ENCODE assay signal across 19 cellular contexts in genomic region chr12:67798763-67799162, GRCh38.
DNase-seq lines count a peak whose midpoint lies in the region; ATAC-seq and TF ChIP-seq lines count a peak whose summit lies in the region.
"Had no signal": no experiment of that assay in that cellular context is flagged by ENCODE, and none has a peak within 500 bp of the region (broad histone marks: within the 10 kb centered on the region; RNA-seq: fewer than 3 reads in every experiment).

No MANE protein-coding gene starts in this region.

- no peaks in the 10 kb centered on the region for H3K27me3 Mint-ChIP-seq in chondrocyte (ENCODE audit: low read depth)

- peak; percentile 78; the same call in 1 of the 2 replicates for TF ChIP-seq EP300 in Ishikawa (IDR thresholded peaks at IDR 0.05; ENCODE audit: borderline replicate concordance)

- H3K9me3 Mint-ChIP-seq in chondrocyte (ENCODE audit: low read depth) = no peaks in the 10 kb centered on the region
- H3K9me3 Mint-ChIP-seq: CD8-positive, alpha-beta memory T cell had no signal

- DNase-seq in chondrocyte (ENCODE audit: low spot score) (no peak), kidney tubule cell (ENCODE audit: low spot score) (peak; percentile 54), renal cortical epithelial cell (ENCODE audit: low read depth) (peak; percentile 19), CD1c-positive myeloid dendritic cell (ENCODE audit: extremely low spot score) (no peak), ecto neural progenitor cell (ENCODE audit: low spot score) (no peak)
- DNase-seq: CD8-positive, alpha-beta memory T cell; DND-41; GF-D8; KBM-7; NCI-H1092; NCI-H1694; NCI-H345; SHP77 treated with DMSO at 0.1 percent for 48 hours had no signal

- peak overlapping the region; percentile 72 for H3K27ac Mint-ChIP-seq in chondrocyte (ENCODE audit: unreplicated experiment)
- H3K27ac Mint-ChIP-seq: B cell; CD8-positive, alpha-beta memory T cell had no signal

- H3K36me3 Mint-ChIP-seq in chondrocyte (ENCODE audit: low read depth) = no peaks in the 10 kb centered on the region
- H3K36me3 Mint-ChIP-seq: CD8-positive, alpha-beta memory T cell had no signal

- ATAC-seq in HG03354 (IDR thresholded peaks at IDR 0.05; ENCODE audit: poor library complexity, severe bottlenecking, unreplicated experiment) (no peak), GM21526 (IDR thresholded peaks at IDR 0.05; ENCODE audit: low FRiP score, unreplicated experiment) (no peak)
- ATAC-seq: HCT116, Panc1 had no signal

- peaks cover 34% of the 10 kb centered on the region for H3K4me1 Mint-ChIP-seq in chondrocyte (ENCODE audit: low read depth)
- H3K4me1 Mint-ChIP-seq: B cell had no signal

- no peak overlapping the region for H3K4me3 Mint-ChIP-seq in chondrocyte (ENCODE audit: unreplicated experiment)
- H3K4me3 Mint-ChIP-seq: B cell; CD8-positive, alpha-beta memory T cell had no signal

- no peak for TF ChIP-seq RAD21 in Ishikawa (IDR thresholded peaks at IDR 0.05; ENCODE audit: low read depth)

- TF ChIP-seq CTCF in chondrocyte (IDR thresholded peaks at IDR 0.05) = no peak

TF ChIP-seq in Ishikawa, 13 proteins besides CTCF, POLR2A, EP300 and RAD21:
- TF ChIP-seq, protein P1, sequence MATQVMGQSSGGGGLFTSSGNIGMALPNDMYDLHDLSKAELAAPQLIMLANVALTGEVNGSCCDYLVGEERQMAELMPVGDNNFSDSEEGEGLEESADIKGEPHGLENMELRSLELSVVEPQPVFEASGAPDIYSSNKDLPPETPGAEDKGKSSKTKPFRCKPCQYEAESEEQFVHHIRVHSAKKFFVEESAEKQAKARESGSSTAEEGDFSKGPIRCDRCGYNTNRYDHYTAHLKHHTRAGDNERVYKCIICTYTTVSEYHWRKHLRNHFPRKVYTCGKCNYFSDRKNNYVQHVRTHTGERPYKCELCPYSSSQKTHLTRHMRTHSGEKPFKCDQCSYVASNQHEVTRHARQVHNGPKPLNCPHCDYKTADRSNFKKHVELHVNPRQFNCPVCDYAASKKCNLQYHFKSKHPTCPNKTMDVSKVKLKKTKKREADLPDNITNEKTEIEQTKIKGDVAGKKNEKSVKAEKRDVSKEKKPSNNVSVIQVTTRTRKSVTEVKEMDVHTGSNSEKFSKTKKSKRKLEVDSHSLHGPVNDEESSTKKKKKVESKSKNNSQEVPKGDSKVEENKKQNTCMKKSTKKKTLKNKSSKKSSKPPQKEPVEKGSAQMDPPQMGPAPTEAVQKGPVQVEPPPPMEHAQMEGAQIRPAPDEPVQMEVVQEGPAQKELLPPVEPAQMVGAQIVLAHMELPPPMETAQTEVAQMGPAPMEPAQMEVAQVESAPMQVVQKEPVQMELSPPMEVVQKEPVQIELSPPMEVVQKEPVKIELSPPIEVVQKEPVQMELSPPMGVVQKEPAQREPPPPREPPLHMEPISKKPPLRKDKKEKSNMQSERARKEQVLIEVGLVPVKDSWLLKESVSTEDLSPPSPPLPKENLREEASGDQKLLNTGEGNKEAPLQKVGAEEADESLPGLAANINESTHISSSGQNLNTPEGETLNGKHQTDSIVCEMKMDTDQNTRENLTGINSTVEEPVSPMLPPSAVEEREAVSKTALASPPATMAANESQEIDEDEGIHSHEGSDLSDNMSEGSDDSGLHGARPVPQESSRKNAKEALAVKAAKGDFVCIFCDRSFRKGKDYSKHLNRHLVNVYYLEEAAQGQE (IDR thresholded peaks at IDR 0.05; ENCODE audit: low read depth) = no peak
- TF ChIP-seq NFIC (IDR thresholded peaks at IDR 0.05) = peak; percentile 76
- peak; percentile 55 for TF ChIP-seq TCF12 (IDR thresholded peaks at IDR 0.05; ENCODE audit: low read depth)
- TF ChIP-seq CEBPB (IDR thresholded peaks at IDR 0.05) = 0 out of 2 replicates have a peak, but pooled peaks have one; percentile 8
- peak; percentile 62; the same call in 1 of the 2 replicates for TF ChIP-seq TEAD4 (IDR thresholded peaks at IDR 0.05)
- TF ChIP-seq FOXM1 (IDR thresholded peaks at IDR 0.05; ENCODE audit: borderline replicate concordance, low read depth) = peak; percentile 62
- TF ChIP-seq, protein P2, sequence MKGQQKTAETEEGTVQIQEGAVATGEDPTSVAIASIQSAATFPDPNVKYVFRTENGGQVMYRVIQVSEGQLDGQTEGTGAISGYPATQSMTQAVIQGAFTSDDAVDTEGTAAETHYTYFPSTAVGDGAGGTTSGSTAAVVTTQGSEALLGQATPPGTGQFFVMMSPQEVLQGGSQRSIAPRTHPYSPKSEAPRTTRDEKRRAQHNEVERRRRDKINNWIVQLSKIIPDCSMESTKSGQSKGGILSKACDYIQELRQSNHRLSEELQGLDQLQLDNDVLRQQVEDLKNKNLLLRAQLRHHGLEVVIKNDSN (IDR thresholded peaks at IDR 0.05) = no peak

Comparison
In these comparisons a context has a peak if more than half of its experiments do, and no peak if none do; other contexts are left out.
1. DNase-seq: peak in kidney tubule cell (single experiment) and renal cortical epithelial cell (single experiment); none in chondrocyte (single experiment), CD1c-positive myeloid dendritic cell (single experiment) and ecto neural progenitor cell (single experiment).